In the genomic region with DNA sequence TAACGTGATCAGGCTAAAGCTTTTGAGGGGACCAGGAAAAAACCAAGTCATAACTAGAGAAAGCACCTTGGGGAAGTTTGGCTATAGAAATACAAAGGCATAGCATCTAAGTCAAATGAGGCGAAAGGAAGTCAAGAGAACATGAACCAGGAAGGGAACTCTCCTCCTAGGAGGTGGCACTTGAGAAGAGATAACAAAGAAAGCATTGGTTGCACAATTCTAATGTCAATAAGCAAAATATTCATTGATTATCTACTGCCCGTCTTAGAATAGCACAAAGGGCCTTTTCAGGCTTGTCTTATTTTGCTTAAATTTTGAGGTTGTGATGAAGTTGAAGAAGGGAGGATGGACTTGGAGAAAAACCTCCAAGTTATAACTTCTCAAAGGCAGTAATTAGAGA, we compare ENCODE assay signal across 19 cellular contexts.
DNase-seq lines count a peak whose midpoint lies in the region; ATAC-seq, FAIRE-seq and TF ChIP-seq lines count a peak whose summit lies in the region.
"Had no signal": no experiment of that assay in that cellular context is flagged by ENCODE, and none has a peak within 500 bp of the region (broad histone marks: within the 10 kb centered on the region; RNA-seq: fewer than 3 reads in every experiment).

No MANE protein-coding gene starts in this region.

- no peak for FAIRE-seq in pancreas (lab: Jason Lieb, UNC)
- FAIRE-seq: A549 had no signal

- no peak for TF ChIP-seq POLR2A in IMR-90 (IDR thresholded peaks at IDR 0.05; ENCODE audit: low read depth, low read length)
- no peak for TF ChIP-seq POLR2A in right lobe of liver (IDR thresholded peaks at IDR 0.05)
- TF ChIP-seq POLR2A in body of pancreas (IDR thresholded peaks at IDR 0.05) = no peak

- peak overlapping the region; percentile 72 for H2BK5ac ChIP-seq in IMR-90 (ENCODE audit: low read depth, low read length, poor library complexity, severe bottlenecking)

- in situ Hi-C loops in IMR-90 (cut with MboI; ENCODE audit: low sequenced_read_pairs) = no loop called here

- peaks cover 34 to 47% of the 10 kb centered on the region in 2 experiments for H3K79me1 ChIP-seq in IMR-90 (ENCODE audit: low read depth in 1 of 2, low read length in 2 of 2)

- H4K5ac ChIP-seq in IMR-90 (ENCODE audit: low read depth, low read length) = peak overlapping the region; percentile 97

- H2BK20ac ChIP-seq in IMR-90 (ENCODE audit: low read depth, low read length) = 0 out of 2 replicates have a peak overlapping the region, but pooled peaks have one; percentile 77

- peak overlapping the region; percentile 15; the same call in 1 of the 2 replicates for H3K23ac ChIP-seq in IMR-90 (ENCODE audit: low read depth, low read length)

- ATAC-seq in IMR-90 (ENCODE audit: low read depth) (no peak), right lobe of liver (peak in 3 of 4 donors; percentile 15 to 39 (median 28)), pancreas (peak; percentile 27 to 51 (median 34)), foreskin keratinocyte (no peak), HG03469 (IDR thresholded peaks at IDR 0.05; ENCODE audit: unreplicated experiment) (no peak), body of pancreas (no peak)
- ATAC-seq: A549, HCT116 had no signal

- peak overlapping the region; percentile 56 to 71; a peak in 3 of 4 replicates for H4K8ac ChIP-seq in IMR-90 (ENCODE audit: low read depth in 2 of 2, low read length in 2 of 2)

- no peak overlapping the region for H2AFZ ChIP-seq in IMR-90 (replicated peaks; ENCODE audit: low read length, poor library complexity)

- TF ChIP-seq CTCF in IMR-90 (conservative IDR thresholded peaks at IDR 0.05; ENCODE audit: low read depth, low read length) (no peak), right lobe of liver (IDR thresholded peaks at IDR 0.05) (no peak), pancreas (IDR thresholded peaks at IDR 0.05) (no peak), foreskin keratinocyte (conservative IDR thresholded peaks at IDR 0.05) (no peak), body of pancreas (IDR thresholded peaks at IDR 0.05) (no peak)

- H3K14ac ChIP-seq in IMR-90 (replicated peaks; ENCODE audit: low read depth, low read length) = no peak overlapping the region

- H4K91ac ChIP-seq in IMR-90 (ENCODE audit: insufficient read depth, low read depth, low read length) = peak overlapping the region; percentile 60

- peak overlapping the region; percentile 79 for H2BK120ac ChIP-seq in IMR-90 (ENCODE audit: low read depth, low read length)

- H3K27me3 ChIP-seq in IMR-90 (ENCODE audit: control insufficient read depth, insufficient read depth, low read length) (no peaks in the 10 kb centered on the region), right lobe of liver (no peaks in the 10 kb centered on the region), pancreas (no peaks in the 10 kb centered on the region), foreskin keratinocyte (no peaks in the 10 kb centered on the region), body of pancreas (no peaks in the 10 kb centered on the region)

- H3K27ac ChIP-seq in IMR-90 (ENCODE audit: insufficient read depth, low read length) (no peak overlapping the region), right lobe of liver (no peak overlapping the region), pancreas (no peak overlapping the region), foreskin keratinocyte (no peak overlapping the region), body of pancreas (no peak overlapping the region)
- H3K27ac ChIP-seq: A549, C4-2B had no signal

- no peak for TF ChIP-seq RAD21 in IMR-90 (IDR thresholded peaks at IDR 0.05; ENCODE audit: low read length)

- H3K4ac ChIP-seq in IMR-90 (ENCODE audit: low read depth, low read length) = peak overlapping the region; percentile 34; the same call in 1 of the 2 replicates

- peak overlapping the region; percentile 34; the same call in 1 of the 3 replicates for H2BK15ac ChIP-seq in IMR-90 (ENCODE audit: low read depth, low read length)

- intact Hi-C loops in IMR-90 (cut with micrococcal nuclease) = no loop called here
- intact Hi-C loops in right lobe of liver (cut with DNase I) = no loop called here
- intact Hi-C loops in pancreas (cut with DNase I) = no loop called here
- intact Hi-C loops in body of pancreas (cut with DNase I) = no loop called here

- dilution Hi-C loops in IMR-90 (cut with HindIII; ENCODE audit: low sequenced_read_pairs, unreplicated experiment) = no loop called here

- H3K9me3 ChIP-seq in IMR-90 (ENCODE audit: control insufficient read depth, insufficient read depth, low read length) (no peaks in the 10 kb centered on the region), right lobe of liver (no peaks in the 10 kb centered on the region), pancreas (no peaks in the 10 kb centered on the region), body of pancreas (no peaks in the 10 kb centered on the region)
- H3K9me3 ChIP-seq: Caco-2 had no signal

- H3K4me1 ChIP-seq in IMR-90 (ENCODE audit: control insufficient read depth, insufficient read depth, low read length) = peaks cover 19% of the 10 kb centered on the region
- peaks cover 0 to 28% (median 2%) of the 10 kb centered on the region in 4 donors for H3K4me1 ChIP-seq in right lobe of liver
- H3K4me1 ChIP-seq in pancreas = peaks cover 4 to 10% (median 6%) of the 10 kb centered on the region in 3 donors
- peaks cover 4% of the 10 kb centered on the region for H3K4me1 ChIP-seq in foreskin keratinocyte
- peaks cover 10% of the 10 kb centered on the region for H3K4me1 ChIP-seq in body of pancreas
- H3K4me1 ChIP-seq: Caco-2 had no signal

- BruUV-seq in IMR-90 (replicated peaks; lab: Mats Ljungman, UMichigan) = no TSS peak

- no peak overlapping the region for H3K9ac ChIP-seq in IMR-90 (ENCODE audit: low read depth, low read length)

- POLR2A ChIA-PET in IMR-90 (lab: Charles Lee; ENCODE audit: unreplicated experiment) = no interaction called here

- no peak overlapping the region for H3K4me2 ChIP-seq in IMR-90 (ENCODE audit: low read depth, low read length)

- peaks cover 9% of the 10 kb centered on the region for H3K9me1 ChIP-seq in IMR-90 (ENCODE audit: insufficient read depth, low read length)

- CTCF ChIA-PET in IMR-90 (lab: Yijun Ruan, JAX) = no interaction called here

- H4K20me1 ChIP-seq in IMR-90 (ENCODE audit: insufficient read depth, low read length) = 0 out of 2 replicates have a peak, but pooled peaks cover 5% of the 10 kb centered on the region

- DNase-seq in IMR-90 (no peak), right lobe of liver (no peak), pancreas (no peak), foreskin keratinocyte (no peak), mucosa of gallbladder (ENCODE audit: low spot score) (no peak), body of pancreas (no peak)
- DNase-seq: AML-193; Caco-2; CD4-positive, alpha-beta T cell; DMS153; DMS79; GF-D8; GOT3; H7; KBM-7 had no signal

- no CpG with 5 or more reads among the region's 3 CpGs for WGBS in IMR-90 (ENCODE audit: extremely low coverage in 2 of 2, insufficient read length in 1 of 2), 2 experiments
- WGBS in right lobe of liver (ENCODE audit: insufficient coverage, low coverage, low lambda C conversion rate, missing lambda C conversion rate) = 35% methylated on average over 3 of the region's 3 CpGs
- WGBS in pancreas, 2 donors = 50 to 57% methylated on average over 3 of the region's 3 CpGs
- WGBS in body of pancreas, 2 donors = 58 to 61% methylated on average over 3 of the region's 3 CpGs

- no peak overlapping the region for H2AK5ac ChIP-seq in IMR-90 (ENCODE audit: low read depth, low read length)

- no peak overlapping the region for H3K4me3 ChIP-seq in IMR-90 (ENCODE audit: insufficient read depth, low read depth, low read length)
- H3K4me3 ChIP-seq in right lobe of liver = no peak overlapping the region
- no peak overlapping the region for H3K4me3 ChIP-seq in pancreas
- H3K4me3 ChIP-seq in body of pancreas = no peak overlapping the region
- H3K4me3 ChIP-seq: A549 had no signal

- H3K18ac ChIP-seq in IMR-90 (ENCODE audit: low read depth, low read length) = peak overlapping the region; percentile 97; the same call in 1 of the 2 replicates

- no peak overlapping the region for H3K56ac ChIP-seq in IMR-90 (ENCODE audit: extremely low read depth, insufficient read depth, low read length)

- H3K36me3 ChIP-seq in IMR-90 (ENCODE audit: control insufficient read depth, insufficient read depth, low read length) (peaks cover 4% of the 10 kb centered on the region), right lobe of liver (no peaks in the 10 kb centered on the region), pancreas (no peaks in the 10 kb centered on the region), body of pancreas (replicated peaks in 1 of 2; ENCODE audit: insufficient read depth in 1 of 2, low read depth in 2 of 2) (no peaks in the 10 kb centered on the region)

- no peak overlapping the region for H2AK9ac ChIP-seq in IMR-90 (replicated peaks; ENCODE audit: low read depth, low read length, poor library complexity)

TF ChIP-seq in IMR-90, 13 proteins besides CTCF, POLR2A, EP300 and RAD21 (continues in another document):
- no peak for TF ChIP-seq RFX5 (IDR thresholded peaks at IDR 0.05; ENCODE audit: low read depth, low read length)
- no peak for TF ChIP-seq FOS (IDR thresholded peaks at IDR 0.05; ENCODE audit: low read depth, low read length)
- no peak for TF ChIP-seq SMC3 (IDR thresholded peaks at IDR 0.05; ENCODE audit: low read depth, low read length)
- TF ChIP-seq, protein P1, sequence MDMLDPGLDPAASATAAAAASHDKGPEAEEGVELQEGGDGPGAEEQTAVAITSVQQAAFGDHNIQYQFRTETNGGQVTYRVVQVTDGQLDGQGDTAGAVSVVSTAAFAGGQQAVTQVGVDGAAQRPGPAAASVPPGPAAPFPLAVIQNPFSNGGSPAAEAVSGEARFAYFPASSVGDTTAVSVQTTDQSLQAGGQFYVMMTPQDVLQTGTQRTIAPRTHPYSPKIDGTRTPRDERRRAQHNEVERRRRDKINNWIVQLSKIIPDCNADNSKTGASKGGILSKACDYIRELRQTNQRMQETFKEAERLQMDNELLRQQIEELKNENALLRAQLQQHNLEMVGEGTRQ (IDR thresholded peaks at IDR 0.05; ENCODE audit: low read depth, low read length) = no peak
- TF ChIP-seq, protein P2, sequence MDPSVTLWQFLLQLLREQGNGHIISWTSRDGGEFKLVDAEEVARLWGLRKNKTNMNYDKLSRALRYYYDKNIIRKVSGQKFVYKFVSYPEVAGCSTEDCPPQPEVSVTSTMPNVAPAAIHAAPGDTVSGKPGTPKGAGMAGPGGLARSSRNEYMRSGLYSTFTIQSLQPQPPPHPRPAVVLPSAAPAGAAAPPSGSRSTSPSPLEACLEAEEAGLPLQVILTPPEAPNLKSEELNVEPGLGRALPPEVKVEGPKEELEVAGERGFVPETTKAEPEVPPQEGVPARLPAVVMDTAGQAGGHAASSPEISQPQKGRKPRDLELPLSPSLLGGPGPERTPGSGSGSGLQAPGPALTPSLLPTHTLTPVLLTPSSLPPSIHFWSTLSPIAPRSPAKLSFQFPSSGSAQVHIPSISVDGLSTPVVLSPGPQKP (IDR thresholded peaks at IDR 0.05; ENCODE audit: borderline replicate concordance, low read depth, low read length) = no peak
- TF ChIP-seq RCOR1 (IDR thresholded peaks at IDR 0.05; ENCODE audit: insufficient replicate concordance, low read length) = no peak
- TF ChIP-seq BHLHE40 (IDR thresholded peaks at IDR 0.05; ENCODE audit: low read depth, low read length) = no peak
- no peak for TF ChIP-seq MXI1 (IDR thresholded peaks at IDR 0.05; ENCODE audit: borderline replicate concordance, low read depth, low read length)
- TF ChIP-seq MAZ (IDR thresholded peaks at IDR 0.05; ENCODE audit: borderline replicate concordance, low read depth, low read length) = no peak
- TF ChIP-seq CHD1 (IDR thresholded peaks at IDR 0.05; ENCODE audit: low read depth, low read length) = no peak

Comparison
In these comparisons a context has a peak if more than half of its experiments do, and no peak if none do; other contexts are left out.
1. ATAC-seq: peak in right lobe of liver (3 of 4) and pancreas (4 of 4); none in IMR-90 (single experiment), foreskin keratinocyte (single experiment), HG03469 (single experiment) and body of pancreas (single experiment).